ENCODE assay signal across 14 cellular contexts in the genomic region with DNA sequence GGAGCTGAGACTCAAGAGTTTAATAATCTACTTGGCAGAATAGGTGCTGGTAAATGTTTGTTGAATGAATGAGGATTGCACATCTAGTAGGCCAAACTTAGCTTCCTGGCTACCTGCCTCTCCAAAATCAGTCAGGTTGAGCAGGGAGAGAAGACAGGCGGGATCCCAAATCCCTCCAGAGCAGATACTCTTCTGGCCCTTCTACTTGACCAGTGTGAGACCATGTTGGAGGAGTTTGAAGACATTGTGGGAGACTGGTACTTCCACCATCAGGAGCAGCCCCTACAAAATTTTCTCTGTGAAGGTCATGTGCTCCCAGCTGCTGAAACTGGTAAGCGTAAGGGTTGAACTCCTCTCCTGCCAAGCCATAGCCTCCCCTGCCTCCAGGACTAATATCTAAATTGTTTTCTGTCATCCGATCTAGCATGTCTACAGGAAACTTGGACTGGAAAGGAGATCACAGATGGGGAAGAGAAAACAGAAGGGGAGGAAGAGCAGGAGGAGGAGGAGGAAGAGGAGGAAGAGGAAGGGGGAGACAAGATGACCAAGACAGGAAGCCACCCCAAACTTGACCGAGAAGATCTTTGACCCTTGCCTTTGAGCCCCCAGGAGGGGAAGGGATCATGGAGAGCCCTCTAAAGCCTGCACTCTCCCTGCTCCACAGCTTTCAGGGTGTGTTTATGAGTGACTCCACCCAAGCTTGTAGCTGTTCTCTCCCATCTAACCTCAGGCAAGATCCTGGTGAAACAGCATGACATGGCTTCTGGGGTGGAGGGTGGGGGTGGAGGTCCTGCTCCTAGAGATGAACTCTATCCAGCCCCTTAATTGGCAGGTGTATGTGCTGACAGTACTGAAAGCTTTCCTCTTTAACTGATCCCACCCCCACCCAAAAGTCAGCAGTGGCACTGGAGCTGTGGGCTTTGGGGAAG. TPM values are rescaled to one million over a fixed set of nuclear protein-coding genes. Genes with fewer than 3 reads are reported as not detected.
DNase-seq lines count a peak whose midpoint lies in the region; ATAC-seq and TF ChIP-seq lines count a peak whose summit lies in the region.
"Had no signal": no experiment of that assay in that cellular context is flagged by ENCODE, and none has a peak within 500 bp of the region (broad histone marks: within the 10 kb centered on the region; RNA-seq: fewer than 3 reads in every experiment).

No MANE protein-coding gene starts in this region.

- H3F3A ChIP-seq in DOHH2 (ENCODE audit: control insufficient read depth, insufficient read depth) (peaks cover 36% of the 10 kb centered on the region), MM.1S (ENCODE audit: insufficient read depth, low read length) (peaks cover 26% of the 10 kb centered on the region)

- POLR2A ChIA-PET in A673 (lab: Charles Lee; ENCODE audit: low non-redundant PET), result interaction anchor here (1.0 kb wide), 1 partner anchor 24 kb away, joined by 3 read pairs; a partner anchor contains a TSS
- POLR2A ChIA-PET in activated CD4-positive, alpha-beta memory T cell treated with anti-CD3 and anti-CD28 coated beads for 36 hours (lab: Charles Lee), result interaction anchor here (0.9 to 2.3 kb wide), 3 partner anchors 23 to 304 kb away, joined by 3 to 9 read pairs (median 4); a partner anchor contains a TSS

- peak overlapping the region; percentile 23 for H3K4me3 Mint-ChIP-seq in activated CD4-positive, alpha-beta memory T cell treated with anti-CD3 and anti-CD28 coated beads for 36 hours

- no peaks in the 10 kb centered on the region for H4K20me1 ChIP-seq in DOHH2 (ENCODE audit: control insufficient read depth, insufficient read depth, low read depth, low read length)
- H4K20me1 ChIP-seq in MM.1S (ENCODE audit: insufficient read depth, low read length), result no peaks in the 10 kb centered on the region

- peak overlapping the region; percentile 23 for H3K27ac ChIP-seq in A673 (ENCODE audit: low read depth, low read length, poor library complexity, severe bottlenecking)
- H3K27ac ChIP-seq in DOHH2 (ENCODE audit: low read depth, low read length), result peak overlapping the region; percentile 53
- H3K27ac ChIP-seq in MM.1S (ENCODE audit: low read length), result no peak overlapping the region
- peak overlapping the region in 4 of 8 donors; percentile 14 to 61 (median 40) for H3K27ac ChIP-seq in spleen
- H3K27ac ChIP-seq in heart right ventricle, result no peak overlapping the region

- WGBS in spleen, 5 donors, result 56 to 71% (median 68%) methylated on average over 4 of the region's 4 CpGs
- 68 to 73% methylated on average over 4 of the region's 4 CpGs for WGBS in heart right ventricle, 2 donors

- TF ChIP-seq CTCF in A673 (conservative IDR thresholded peaks at IDR 0.05; ENCODE audit: low read depth, low read length), result no peak
- TF ChIP-seq CTCF in DOHH2 (IDR thresholded peaks at IDR 0.05; ENCODE audit: low read depth, low read length, poor library complexity, severe bottlenecking), result no peak
- no peak for TF ChIP-seq CTCF in mucosa of descending colon (IDR thresholded peaks at IDR 0.05)
- no peak for TF ChIP-seq CTCF in MM.1S (IDR thresholded peaks at IDR 0.05; ENCODE audit: low read length)
- no peak for TF ChIP-seq CTCF in spleen (IDR thresholded peaks at IDR 0.05 in 8 of 11, conservative IDR thresholded peaks at IDR 0.05 in 3 of 11)
- no peak for TF ChIP-seq CTCF in heart right ventricle (IDR thresholded peaks at IDR 0.05)

- peaks cover 33% of the 10 kb centered on the region for H3K4me1 Mint-ChIP-seq in activated CD4-positive, alpha-beta memory T cell treated with anti-CD3 and anti-CD28 coated beads for 36 hours (ENCODE audit: low read depth)

- no peak overlapping the region for H3K9ac ChIP-seq in MM.1S (ENCODE audit: low read length)

- no peak for TF ChIP-seq POLR2A in spleen (IDR thresholded peaks at IDR 0.05)

- peaks cover 6% of the 10 kb centered on the region for H3K36me3 Mint-ChIP-seq in activated CD4-positive, alpha-beta memory T cell treated with anti-CD3 and anti-CD28 coated beads for 36 hours

- no peaks in the 10 kb centered on the region for H3K27me3 Mint-ChIP-seq in activated CD4-positive, alpha-beta memory T cell treated with anti-CD3 and anti-CD28 coated beads for 36 hours

- intact Hi-C loops in A673 (cut with micrococcal nuclease; ENCODE audit: unreplicated experiment), result no loop called here
- intact Hi-C loops in activated CD4-positive, alpha-beta memory T cell treated with anti-CD3 and anti-CD28 coated beads for 36 hours (cut with micrococcal nuclease), result loop anchor here (5.0 kb wide), 1 partner anchor 303 kb away; a partner anchor contains a TSS
- intact Hi-C loops in mucosa of descending colon (cut with DNase I, micrococcal nuclease), result no loop called here
- intact Hi-C loops in spleen (cut with DNase I; ENCODE audit: low total_unique reads), result loop anchor here (5.0 kb wide), 1 partner anchor 42 kb away; a partner anchor contains a TSS
- intact Hi-C loops in heart right ventricle (cut with DNase I), result loop anchor here in 5 of 10 donors (5.0 to 10.0 kb wide), 4 partner anchors 37 to 210 kb away; a partner anchor contains a TSS

- H2AFZ ChIP-seq in MM.1S (ENCODE audit: low read length), result no peak overlapping the region

- peaks cover 57% of the 10 kb centered on the region for H3K79me2 ChIP-seq in DOHH2 (ENCODE audit: control insufficient read depth, low read length)
- peaks cover 7% of the 10 kb centered on the region; the same call in 1 of the 2 replicates for H3K79me2 ChIP-seq in MM.1S (ENCODE audit: low read length)

- H3K4me2 ChIP-seq in DOHH2 (ENCODE audit: low read length), result peak overlapping the region; percentile 96
- no peak overlapping the region for H3K4me2 ChIP-seq in MM.1S (ENCODE audit: low read depth, low read length)

- H3K4me1 ChIP-seq in A673 (ENCODE audit: insufficient read depth, low read length, poor library complexity, severe bottlenecking), result peaks cover 19% of the 10 kb centered on the region
- peaks cover 48% of the 10 kb centered on the region for H3K4me1 ChIP-seq in DOHH2 (ENCODE audit: control insufficient read depth, low read length)
- H3K4me1 ChIP-seq in mucosa of descending colon (ENCODE audit: low read depth), result peaks cover 41% of the 10 kb centered on the region
- peaks cover 16% of the 10 kb centered on the region for H3K4me1 ChIP-seq in MM.1S (ENCODE audit: low read length)
- H3K4me1 ChIP-seq in spleen, result peaks cover 27 to 84% (median 54%) of the 10 kb centered on the region in 6 donors
- H3K4me1 ChIP-seq in heart right ventricle, result peaks cover 13 to 46% (median 32%) of the 10 kb centered on the region in 9 donors

- no peaks in the 10 kb centered on the region for H3K9me2 ChIP-seq in DOHH2 (replicated peaks; ENCODE audit: control insufficient read depth, low read length)
- H3K9me2 ChIP-seq in MM.1S (replicated peaks; ENCODE audit: insufficient read depth, low read length), result no peaks in the 10 kb centered on the region

- ATAC-seq in mucosa of descending colon (peak; percentile 45), heart right ventricle (no peak)

- H3K4me3 ChIP-seq in A673 (ENCODE audit: low read depth, low read length, poor library complexity, severe bottlenecking) (no peak overlapping the region), DOHH2 (ENCODE audit: low read length) (peak overlapping the region; percentile 81), mucosa of descending colon (no peak overlapping the region), MM.1S (ENCODE audit: low read length) (no peak overlapping the region), spleen (no peak overlapping the region), heart right ventricle (no peak overlapping the region)

- DNase-seq in A673 (ENCODE audit: low spot score) (no peak), mucosa of descending colon (peak in 2 of 3 donors; percentile 53 to 69), MM.1S (no peak), spleen (no peak), cerebellar nuclear complex (lab: John Stamatoyannopoulos, UW) (no peak), heart right ventricle (no peak)
- no peak for DNase-seq in activated CD4-positive, alpha-beta memory T cell treated with anti-CD3 and anti-CD28 coated beads for 36 hours
- DNase-seq: COR-L47; foreskin fibroblast; NCI-H2081 treated with DMSO at 0.1 percent for 48 hours; nucleus accumbens; stimulated activated CD8-positive, alpha-beta memory T cell treated with anti-CD3 and anti-CD28 coated beads, Interleukin-4, amount 100 ng/mL, for 48 hours had no signal

- H3K9me3 ChIP-seq in A673 (ENCODE audit: low read depth, low read length, poor library complexity, severe bottlenecking), result no peaks in the 10 kb centered on the region
- H3K9me3 ChIP-seq in DOHH2 (ENCODE audit: control insufficient read depth, insufficient read depth, low read length), result no peaks in the 10 kb centered on the region
- H3K9me3 ChIP-seq in mucosa of descending colon, result no peaks in the 10 kb centered on the region
- H3K9me3 ChIP-seq in MM.1S (replicated peaks; ENCODE audit: insufficient read depth, low read length), result no peaks in the 10 kb centered on the region
- H3K9me3 ChIP-seq in spleen, result no peaks in the 10 kb centered on the region
- no peaks in the 10 kb centered on the region for H3K9me3 ChIP-seq in heart right ventricle
- H3K9me3 ChIP-seq: HAP-1 had no signal

- H3K27me3 ChIP-seq in A673 (replicated peaks; ENCODE audit: insufficient read depth, low read depth, low read length, poor library complexity) (no peaks in the 10 kb centered on the region), DOHH2 (ENCODE audit: control insufficient read depth, low read length) (no peaks in the 10 kb centered on the region), MM.1S (replicated peaks; ENCODE audit: insufficient read depth, low read length) (no peaks in the 10 kb centered on the region), spleen (replicated peaks in 1 of 7) (no peaks in the 10 kb centered on the region), heart right ventricle (no peaks in the 10 kb centered on the region)

- H3K9me3 Mint-ChIP-seq in activated CD4-positive, alpha-beta memory T cell treated with anti-CD3 and anti-CD28 coated beads for 36 hours, result no peaks in the 10 kb centered on the region

- BruUV-seq in A673 (replicated peaks; lab: Mats Ljungman, UMichigan), result no TSS peak

- peak overlapping the region; percentile 31 for H3K27ac Mint-ChIP-seq in activated CD4-positive, alpha-beta memory T cell treated with anti-CD3 and anti-CD28 coated beads for 36 hours

- CTCF ChIA-PET in A673 (lab: Charles Lee), result no interaction called here
- CTCF ChIA-PET in activated CD4-positive, alpha-beta memory T cell treated with anti-CD3 and anti-CD28 coated beads for 36 hours (lab: Charles Lee), result interaction anchor here (0.5 kb wide), 1 partner anchor 9 kb away, joined by 4 read pairs; no protein-coding TSS in a partner anchor

- H3K36me3 ChIP-seq in A673 (ENCODE audit: insufficient read depth, low read length, poor library complexity, severe bottlenecking) (no peaks in the 10 kb centered on the region), DOHH2 (ENCODE audit: control insufficient read depth, low read length) (peaks cover 36% of the 10 kb centered on the region), mucosa of descending colon (ENCODE audit: low read depth) (no peaks in the 10 kb centered on the region), MM.1S (replicated peaks; ENCODE audit: insufficient read depth, low read length) (no peaks in the 10 kb centered on the region), spleen (peaks cover 0 to 29% (median 0%) of the 10 kb centered on the region in 6 donors), heart right ventricle (peaks cover 0 to 15% (median 0%) of the 10 kb centered on the region in 9 donors)
- H3K36me3 ChIP-seq: HAP-1 had no signal

RNA-seq across cellular contexts. Expression of a gene that starts 2.2 kb away (rescaled TPM):
- total RNA-seq in A673 (2021), result 3.0 and 3.1 TPM in 2 replicates
- total RNA-seq in activated CD4-positive, alpha-beta memory T cell treated with anti-CD3 and anti-CD28 coated beads for 36 hours, result 1 to 10 TPM; 2.3 to 3.4 TPM
- 1 to 10 TPM; 2.5 to 4.9 (median 3.2) TPM for total RNA-seq in mucosa of descending colon
- 1 to 10 TPM; 1.7 to 4.4 (median 2.0) TPM for total RNA-seq in spleen
- 1 to 10 TPM; 1.8 to 2.7 (median 2.4) TPM for polyA plus RNA-seq in spleen
- 1 to 10 TPM; 1.2 to 3.5 (median 2.0) TPM for total RNA-seq in heart right ventricle
- 1 to 10 TPM; 2.6 to 2.9 TPM for polyA plus RNA-seq in heart right ventricle

RNA-seq across cellular contexts. Expression of a gene that starts 5.1 kb away (rescaled TPM):
- 20.2 and 22.2 TPM in 2 replicates for total RNA-seq in A673 (2021)
- total RNA-seq in activated CD4-positive, alpha-beta memory T cell treated with anti-CD3 and anti-CD28 coated beads for 36 hours, result 10 to 100 TPM; 11.9 to 12.4 TPM
- 10 to 100 TPM in 1 of 3 donors, 1 to 10 TPM in 2; 7.8 to 19.4 (median 8.6) TPM for total RNA-seq in mucosa of descending colon
- total RNA-seq in spleen, result 10 to 100 TPM; 12.4 to 19.7 (median 15.2) TPM
- 10 to 100 TPM in 2 of 3 donors, 1 to 10 TPM in 1; 9.7 to 14.1 (median 11.0) TPM for polyA plus RNA-seq in spleen
- 10 to 100 TPM in 1 of 10 donors, 1 to 10 TPM in 9; 4.9 to 10.8 (median 6.6) TPM for total RNA-seq in heart right ventricle
- 10 to 100 TPM; 11.7 to 13.7 TPM for polyA plus RNA-seq in heart right ventricle

RNA-seq across cellular contexts. Expression of a gene that starts 5.4 kb away (rescaled TPM):
- total RNA-seq in A673 (2021), result 97.3 and 98.8 TPM in 2 replicates
- 10 to 100 TPM; 54.3 to 63.7 TPM for total RNA-seq in activated CD4-positive, alpha-beta memory T cell treated with anti-CD3 and anti-CD28 coated beads for 36 hours
- total RNA-seq in mucosa of descending colon, result 10 to 100 TPM; 31.6 to 62.5 (median 34.2) TPM
- total RNA-seq in spleen, result 10 to 100 TPM; 29.7 to 44.0 (median 36.5) TPM
- 10 to 100 TPM; 16.5 to 36.6 (median 21.3) TPM for polyA plus RNA-seq in spleen
- 10 to 100 TPM; 28.0 to 43.3 (median 31.0) TPM for total RNA-seq in heart right ventricle
- 10 to 100 TPM; 23.5 to 33.6 TPM for polyA plus RNA-seq in heart right ventricle

RNA-seq across cellular contexts. Expression of a gene that starts 23.1 kb away (rescaled TPM):
- 24.0 and 25.1 TPM in 2 replicates for total RNA-seq in A673 (2021)
- 10 to 100 TPM; 11.3 to 12.2 TPM for total RNA-seq in activated CD4-positive, alpha-beta memory T cell treated with anti-CD3 and anti-CD28 coated beads for 36 hours
- 10 to 100 TPM; 18.0 to 30.9 (median 23.9) TPM for total RNA-seq in mucosa of descending colon
- total RNA-seq in spleen, result 10 to 100 TPM in 5 of 7 donors, 1 to 10 TPM in 2; 9.2 to 18.0 (median 12.0) TPM
- polyA plus RNA-seq in spleen, result 10 to 100 TPM in 2 of 3 donors, 1 to 10 TPM in 1; 8.7 to 10.1 (median 10.1) TPM
- total RNA-seq in heart right ventricle, result 10 to 100 TPM in 9 of 10 donors, 1 to 10 TPM in 1; 8.4 to 14.4 (median 11.0) TPM
- 10 to 100 TPM; 15.9 to 20.6 TPM for polyA plus RNA-seq in heart right ventricle

RNA-seq across cellular contexts. Expression of a gene that starts 23.4 kb away (rescaled TPM):
- total RNA-seq in A673 (2021) (399 and 418 TPM in 2 replicates), mucosa of descending colon (10 to 100 TPM; 62.7 to 92.2 (median 65.5) TPM), spleen (10 to 100 TPM; 49.5 to 74.7 (median 64.8) TPM), heart right ventricle (10 to 100 TPM; 11.6 to 30.4 (median 15.5) TPM)
- total RNA-seq in activated CD4-positive, alpha-beta memory T cell treated with anti-CD3 and anti-CD28 coated beads for 36 hours, result 100 to 1,000 TPM; 393 to 398 TPM
- polyA plus RNA-seq in spleen (10 to 100 TPM; 72.3 to 92.7 (median 75.8) TPM), heart right ventricle (10 to 100 TPM; 22.7 to 25.1 TPM)

Comparison
In these comparisons a context has a peak if more than half of its experiments do, and no peak if none do; other contexts are left out.
1. DNase-seq: peak in mucosa of descending colon (2 of 3); none in A673 (single experiment), activated CD4-positive, alpha-beta memory T cell treated with anti-CD3 and anti-CD28 coated beads for 36 hours (single experiment), MM.1S (single experiment), spleen (single experiment), cerebellar nuclear complex (0 of 2) and heart right ventricle (0 of 2).
2. H3K27ac ChIP-seq: peak in A673 (single experiment) and DOHH2 (single experiment); none in MM.1S (single experiment) and heart right ventricle (0 of 10).
3. intact Hi-C loops: an anchor here in activated CD4-positive, alpha-beta memory T cell treated with anti-CD3 and anti-CD28 coated beads for 36 hours (5.0 kb wide) and spleen (5.0 kb wide); none called in A673 and mucosa of descending colon.